In the genomic region with DNA sequence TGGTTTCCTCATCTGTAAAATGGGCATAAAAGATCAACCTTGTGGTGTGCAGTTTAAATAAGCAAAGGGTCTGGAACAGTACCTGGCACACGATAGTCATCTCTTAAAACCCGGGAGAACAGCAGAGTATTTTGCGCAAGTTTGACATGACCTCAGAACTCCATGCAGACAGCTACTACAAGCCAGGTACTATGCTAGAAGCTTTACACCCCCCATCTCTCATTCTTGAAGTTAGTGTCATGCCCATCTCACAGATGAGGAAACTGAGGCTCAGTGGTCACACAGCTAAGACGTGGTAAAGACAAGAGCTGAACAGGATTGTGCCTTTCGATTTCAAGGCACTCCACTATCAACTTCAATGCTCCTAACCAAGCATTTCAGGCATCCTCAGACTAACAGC, we compare ENCODE assay signal across 1 cellular context.
TF ChIP-seq lines count a peak whose summit lies in the region.

No MANE protein-coding gene starts in this region.

TF ChIP-seq in HepG2, 621 proteins besides CTCF, POLR2A, EP300 and RAD21:
- peak; percentile 81 for TF ChIP-seq ZNF629 (CRISPR knock-in tag; conservative IDR thresholded peaks at IDR 0.05)
- no peak for TF ChIP-seq ZBTB25 (CRISPR knock-in tag; IDR thresholded peaks at IDR 0.05)
